In genomic region chr15:73997986-73998385, GRCh38 we compare ENCODE assay signal across 2 cellular contexts.
TF ChIP-seq lines count a peak whose summit lies in the region.

No MANE protein-coding gene starts in this region.

TF ChIP-seq in SK-N-SH, 30 proteins besides CTCF, POLR2A, EP300 and RAD21 (continued from another document):
- TF ChIP-seq REST (IDR thresholded peaks at IDR 0.05; ENCODE audit: low read depth, low read length) (no peak), CHD2 (IDR thresholded peaks at IDR 0.05; ENCODE audit: low read length, partially characterized antibody) (no peak), RCOR1 (IDR thresholded peaks at IDR 0.05; ENCODE audit: low read length) (no peak), JUND (IDR thresholded peaks at IDR 0.05) (no peak), SIN3A (IDR thresholded peaks at IDR 0.05; ENCODE audit: borderline replicate concordance, low read depth, low read length) (no peak), SMC3 (IDR thresholded peaks at IDR 0.05; ENCODE audit: low read depth, low read length) (no peak), FOXJ3 (CRISPR knock-in tag; IDR thresholded peaks at IDR 0.05) (no peak), POLR2AphosphoS5 (IDR thresholded peaks at IDR 0.05; ENCODE audit: low read depth, low read length) (no peak), ZBTB33 (IDR thresholded peaks at IDR 0.05; ENCODE audit: borderline replicate concordance, low read depth) (no peak), MEF2A (IDR thresholded peaks at IDR 0.05; ENCODE audit: borderline replicate concordance, low read depth) (no peak), FOSL2 (IDR thresholded peaks at IDR 0.05; ENCODE audit: borderline replicate concordance, low read depth) (no peak), ELF1 (IDR thresholded peaks at IDR 0.05) (no peak), FOXM1 (IDR thresholded peaks at IDR 0.05; ENCODE audit: low read depth) (no peak)

TF ChIP-seq in SK-N-SH treated with all-trans-retinoic acid at 6 μM for 48 hours, 23 proteins besides CTCF, POLR2A, EP300 and RAD21 (continued from another document):
- TF ChIP-seq TSHZ2 (CRISPR knock-in tag; IDR thresholded peaks at IDR 0.05) (no peak), BACH2 (CRISPR knock-in tag; IDR thresholded peaks at IDR 0.05; ENCODE audit: borderline replicate concordance) (no peak), GLIS3 (CRISPR knock-in tag; IDR thresholded peaks at IDR 0.05) (no peak), ISL1 (CRISPR knock-in tag; IDR thresholded peaks at IDR 0.05) (no peak), CSRNP3 (CRISPR knock-in tag; IDR thresholded peaks at IDR 0.05) (no peak), TOX (CRISPR knock-in tag; IDR thresholded peaks at IDR 0.05; ENCODE audit: borderline replicate concordance) (no peak), ZC3H10 (CRISPR knock-in tag; IDR thresholded peaks at IDR 0.05) (no peak), ESRRG (CRISPR knock-in tag; IDR thresholded peaks at IDR 0.05) (no peak)
